ENCODE assay signal across 8 cellular contexts in the genomic region with DNA sequence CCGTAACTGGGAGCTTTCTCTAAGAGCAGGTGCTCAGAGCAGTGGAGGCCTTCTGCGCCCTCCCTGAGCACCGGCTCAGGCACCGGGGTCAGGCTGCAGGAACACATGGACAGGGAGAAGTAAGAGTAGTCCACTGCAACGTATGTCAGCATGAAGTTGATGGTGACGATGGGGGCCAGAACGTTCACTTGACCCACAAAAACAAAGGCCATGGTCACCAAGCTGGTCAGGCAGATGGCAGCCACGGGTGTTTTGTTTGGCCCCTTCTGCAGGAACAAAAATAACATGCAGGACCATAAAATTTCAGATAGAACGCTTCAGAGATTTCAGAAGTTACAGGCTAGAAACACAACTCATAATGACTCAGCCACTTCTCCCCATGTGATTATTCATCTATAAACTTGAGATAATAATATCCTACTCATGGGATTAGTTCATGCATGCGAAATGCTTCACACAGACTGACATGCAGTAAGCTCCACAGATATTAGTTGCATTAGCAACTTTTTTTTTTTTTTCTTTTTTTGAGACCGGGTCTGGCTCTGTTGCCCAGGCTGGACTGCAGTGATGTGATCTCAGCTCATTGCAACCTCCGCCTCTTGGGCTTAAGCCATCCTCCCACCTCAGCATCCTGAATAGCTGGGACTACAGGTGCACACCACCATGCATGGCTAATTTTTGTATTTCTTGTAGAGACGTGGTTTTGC. TPM values are rescaled to one million over a fixed set of nuclear protein-coding genes. Genes with fewer than 3 reads are reported as not detected.
A peak's percentile ranks its signal among the peaks of the same experiment; 100 is the strongest.
DNase-seq lines count a peak whose midpoint lies in the region; ATAC-seq and TF ChIP-seq lines count a peak whose summit lies in the region.

No MANE protein-coding gene starts in this region.

- peaks cover 3 to 10% (median 4%) of the 10 kb centered on the region in 3 donors for H3K9me3 Mint-ChIP-seq in T-cell

- peaks cover 7 to 20% (median 16%) of the 10 kb centered on the region in 3 donors for H3K4me1 Mint-ChIP-seq in T-cell

- H3K36me3 ChIP-seq in colonic mucosa: no peaks in the 10 kb centered on the region

- H3K27me3 Mint-ChIP-seq in T-cell: no peaks in the 10 kb centered on the region

- H3K27ac Mint-ChIP-seq in T-cell: peak overlapping the region in 1 of 2 donors; percentile 14

- H3K4me1 ChIP-seq in colonic mucosa: no peaks in the 10 kb centered on the region

- DNase-seq in AG04450 (ENCODE audit: low read depth, low spot score): peak; percentile 77
- DNase-seq in epithelial cell of proximal tubule (ENCODE audit: low read depth): peak; percentile 86
- DNase-seq in stimulated activated CD4-positive, alpha-beta T cell treated with anti-CD3 and anti-CD28 coated beads, Interleukin-4, amount 100 ng/mL, for 4 hours: no peak
- DNase-seq in T-cell: no peak
- DNase-seq in GF-D8 (lab: John Stamatoyannopoulos, UW): no peak
- DNase-seq in colonic mucosa: no peak

- H3K27me3 ChIP-seq in AG04450 (ENCODE audit: control insufficient read depth, insufficient read depth, low read length) (no peaks in the 10 kb centered on the region), colonic mucosa (no peaks in the 10 kb centered on the region)

- H3K9me3 ChIP-seq in AG04450 (ENCODE audit: control insufficient read depth, insufficient read depth, low read length) (no peaks in the 10 kb centered on the region), colonic mucosa (no peaks in the 10 kb centered on the region)

- POLR2A ChIA-PET in AG04450 (lab: Yijun Ruan, JAX) (interaction anchor here (0.6 to 2.8 kb wide), 8 partner anchors 13 to 60 kb away, joined by 3 to 16 read pairs (median 5); no protein-coding TSS in a partner anchor), T-cell (lab: Charles Lee) (no interaction called here)

- TF ChIP-seq CTCF in AG04450 (IDR thresholded peaks at IDR 0.05; ENCODE audit: low read depth, low read length) (no peak), epithelial cell of proximal tubule (conservative IDR thresholded peaks at IDR 0.05; ENCODE audit: low read depth, low read length) (no peak), colonic mucosa (IDR thresholded peaks at IDR 0.05) (no peak)

- intact Hi-C loops in colonic mucosa (cut with DNase I): no loop called here

- no peak overlapping the region for H3K4me3 Mint-ChIP-seq in T-cell

- H3K4me3 ChIP-seq in AG04450 (ENCODE audit: low read depth, low read length) (no peak overlapping the region), epithelial cell of proximal tubule (ENCODE audit: low read depth, low read length) (no peak overlapping the region), colonic mucosa (no peak overlapping the region)

- CTCF ChIA-PET in AG04450 (lab: Charles Lee) (interaction anchor here (0.7 to 1.0 kb wide), 2 partner anchors 55 to 329 kb away, joined by 3 read pairs; no protein-coding TSS in a partner anchor), T-cell (lab: Charles Lee) (no interaction called here)

- peaks cover 4% of the 10 kb centered on the region for H3K36me3 Mint-ChIP-seq in T-cell

- H3K27ac ChIP-seq in AG04450 (ENCODE audit: low read depth, low read length) (peak overlapping the region; percentile 92), colonic mucosa (no peak overlapping the region)

- ATAC-seq in GM19043 (IDR thresholded peaks at IDR 0.05; ENCODE audit: low read depth, unreplicated experiment) (peak; percentile 60), HG03520 (IDR thresholded peaks at IDR 0.05; ENCODE audit: unreplicated experiment) (peak; percentile 45), T-cell (replicated peaks in 1 of 4) (no peak)

- no peak overlapping the region for H3K9ac ChIP-seq in colonic mucosa (ENCODE audit: low read depth in 2 of 2, low read length in 2 of 2)

RNA-seq across cellular contexts. Expression of a gene that starts 52.2 kb away (rescaled TPM):
- polyA plus RNA-seq in AG04450 (2011; rRNA removed): 98.3 and 112 TPM in 2 replicates
- 162 and 188 TPM in 2 replicates for polyA minus RNA-seq in AG04450 (2011; rRNA and poly(A)+ RNA removed)
- total RNA-seq in epithelial cell of proximal tubule: 17.6 and 19.6 TPM in 2 replicates
- 10 to 100 TPM; 22.6 to 27.6 (median 25.6) TPM for total RNA-seq in T-cell
- 10 to 100 TPM in 1 of 2 donors, 1 to 10 TPM in 1; 5.1 to 10.7 TPM for total RNA-seq in colonic mucosa

Comparison
In these comparisons a context has a peak if more than half of its experiments do, and no peak if none do; other contexts are left out.
1. DNase-seq: peak in AG04450 (single experiment) and epithelial cell of proximal tubule (single experiment); none in stimulated activated CD4-positive, alpha-beta T cell treated with anti-CD3 and anti-CD28 coated beads, Interleukin-4, amount 100 ng/mL, for 4 hours (0 of 2), T-cell (0 of 34), GF-D8 (single experiment) and colonic mucosa (single experiment).
2. ATAC-seq: peak in GM19043 (single experiment) and HG03520 (single experiment); none in T-cell (0 of 4).